1 cellular context compared by ENCODE assay signal in the genomic region with DNA sequence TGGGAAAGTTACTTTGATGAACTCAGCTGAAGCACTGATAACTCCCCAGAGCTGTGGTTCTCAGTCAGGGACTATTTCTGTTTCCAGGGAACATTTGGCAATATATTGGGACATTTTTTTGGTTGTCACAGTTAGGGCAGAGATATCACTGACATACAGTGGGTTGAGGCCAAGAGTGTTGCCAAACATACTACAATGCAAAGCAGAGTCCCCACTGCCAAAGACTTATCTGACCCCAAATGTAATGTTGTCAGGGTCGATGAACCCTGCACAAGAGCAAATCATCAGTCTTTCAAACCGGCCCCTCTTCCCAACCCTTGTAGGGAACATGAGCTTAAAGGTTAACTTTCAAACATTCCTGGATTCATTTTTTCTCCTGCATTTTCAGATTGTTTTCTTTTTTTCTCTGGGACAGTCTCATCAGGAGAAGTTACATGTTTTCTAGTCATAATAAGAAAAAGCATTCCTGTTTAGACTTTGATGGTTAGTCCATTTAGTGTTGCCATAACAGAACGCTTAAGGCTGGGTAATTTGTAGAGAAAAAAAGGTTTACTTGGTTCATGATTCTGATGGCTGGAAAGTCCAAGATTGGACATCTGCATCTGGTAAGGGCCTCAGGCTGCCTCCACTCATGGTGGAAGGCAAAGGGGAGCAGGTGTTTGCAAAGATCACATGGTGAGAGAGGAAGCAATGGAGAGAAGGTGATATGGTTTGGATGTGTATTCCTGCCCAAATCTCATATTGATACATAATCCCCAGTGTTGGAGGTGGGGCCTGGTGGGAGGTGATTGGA.
A peak's percentile ranks its signal among the peaks of the same experiment; 100 is the strongest.
TF ChIP-seq lines count a peak whose summit lies in the region.

No MANE protein-coding gene starts in this region.

TF ChIP-seq in HepG2, 621 proteins besides CTCF, POLR2A, EP300 and RAD21 (continues in another document):
- TF ChIP-seq ISL2 (CRISPR knock-in tag; IDR thresholded peaks at IDR 0.05): 0 out of 2 replicates have a peak, but pooled peaks have one; percentile 42
- peak; percentile 79; the same call in 1 of the 2 replicates for TF ChIP-seq RXRA (CRISPR knock-in tag; IDR thresholded peaks at IDR 0.05)
- TF ChIP-seq CEBPB (IDR thresholded peaks at IDR 0.05; ENCODE audit: borderline replicate concordance, low read depth, low read length): peak; percentile 5; the same call in 1 of the 2 replicates
- TF ChIP-seq KLF16 (CRISPR knock-in tag; IDR thresholded peaks at IDR 0.05): no peak
- TF ChIP-seq, protein P1, sequence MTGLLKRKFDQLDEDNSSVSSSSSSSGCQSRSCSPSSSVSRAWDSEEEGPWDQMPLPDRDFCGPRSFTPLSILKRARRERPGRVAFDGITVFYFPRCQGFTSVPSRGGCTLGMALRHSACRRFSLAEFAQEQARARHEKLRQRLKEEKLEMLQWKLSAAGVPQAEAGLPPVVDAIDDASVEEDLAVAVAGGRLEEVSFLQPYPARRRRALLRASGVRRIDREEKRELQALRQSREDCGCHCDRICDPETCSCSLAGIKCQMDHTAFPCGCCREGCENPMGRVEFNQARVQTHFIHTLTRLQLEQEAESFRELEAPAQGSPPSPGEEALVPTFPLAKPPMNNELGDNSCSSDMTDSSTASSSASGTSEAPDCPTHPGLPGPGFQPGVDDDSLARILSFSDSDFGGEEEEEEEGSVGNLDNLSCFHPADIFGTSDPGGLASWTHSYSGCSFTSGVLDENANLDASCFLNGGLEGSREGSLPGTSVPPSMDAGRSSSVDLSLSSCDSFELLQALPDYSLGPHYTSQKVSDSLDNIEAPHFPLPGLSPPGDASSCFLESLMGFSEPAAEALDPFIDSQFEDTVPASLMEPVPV (CRISPR knock-in tag; IDR thresholded peaks at IDR 0.05): no peak
- TF ChIP-seq SOX13 (IDR thresholded peaks at IDR 0.05): no peak
- peak in 1 of 2 experiments; percentile 67; a peak in 2 of 4 replicates for TF ChIP-seq SOX13 (CRISPR knock-in tag; conservative IDR thresholded peaks at IDR 0.05 in 1 of 2, IDR thresholded peaks at IDR 0.05 in 1 of 2)
- TF ChIP-seq MTERF4 (CRISPR knock-in tag; IDR thresholded peaks at IDR 0.05): no peak
- TF ChIP-seq FOXM1 (CRISPR knock-in tag; IDR thresholded peaks at IDR 0.05): no peak
- TF ChIP-seq NR2C2 (CRISPR knock-in tag; IDR thresholded peaks at IDR 0.05; ENCODE audit: borderline replicate concordance): no peak
- 0 out of 2 replicates have a peak, but pooled peaks have one; percentile 21 for TF ChIP-seq HNF1A (IDR thresholded peaks at IDR 0.05; ENCODE audit: low read depth)
- no peak for TF ChIP-seq HNF1A (CRISPR knock-in tag; IDR thresholded peaks at IDR 0.05; ENCODE audit: borderline replicate concordance)
- peak; percentile 32; the same call in 1 of the 2 replicates for TF ChIP-seq CHD4 (IDR thresholded peaks at IDR 0.05; ENCODE audit: borderline replicate concordance, low read length)
- TF ChIP-seq ZNF350 (CRISPR knock-in tag; IDR thresholded peaks at IDR 0.05; ENCODE audit: borderline replicate concordance, low read depth): no peak
- TF ChIP-seq ZNF10 (CRISPR knock-in tag; IDR thresholded peaks at IDR 0.05; ENCODE audit: borderline replicate concordance, low read depth): no peak
- TF ChIP-seq DNMT3B (CRISPR knock-in tag; conservative IDR thresholded peaks at IDR 0.05): no peak
- peak; percentile 74 for TF ChIP-seq RXRB (CRISPR knock-in tag; IDR thresholded peaks at IDR 0.05; ENCODE audit: borderline replicate concordance)
- no peak for TF ChIP-seq FOXA3 (CRISPR knock-in tag; IDR thresholded peaks at IDR 0.05)
- TF ChIP-seq GATAD2A (CRISPR knock-in tag; IDR thresholded peaks at IDR 0.05): 0 out of 2 replicates have a peak, but pooled peaks have one; percentile 28
- TF ChIP-seq RFXANK (CRISPR knock-in tag; IDR thresholded peaks at IDR 0.05): no peak
- TF ChIP-seq ZNF12 (CRISPR knock-in tag; IDR thresholded peaks at IDR 0.05): no peak
- TF ChIP-seq BCL6 (CRISPR knock-in tag; IDR thresholded peaks at IDR 0.05): peak; percentile 24; the same call in 1 of the 2 replicates
- no peak for TF ChIP-seq NFE2L1 (CRISPR knock-in tag; IDR thresholded peaks at IDR 0.05; ENCODE audit: borderline replicate concordance)
- TF ChIP-seq AKAP8 (CRISPR knock-in tag; IDR thresholded peaks at IDR 0.05): no peak
- no peak for TF ChIP-seq ZNF33A (CRISPR knock-in tag; IDR thresholded peaks at IDR 0.05; ENCODE audit: borderline replicate concordance)
- TF ChIP-seq, protein P2, sequence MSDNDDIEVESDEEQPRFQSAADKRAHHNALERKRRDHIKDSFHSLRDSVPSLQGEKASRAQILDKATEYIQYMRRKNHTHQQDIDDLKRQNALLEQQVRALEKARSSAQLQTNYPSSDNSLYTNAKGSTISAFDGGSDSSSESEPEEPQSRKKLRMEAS (IDR thresholded peaks at IDR 0.05): 0 out of 2 replicates have a peak, but pooled peaks have one; percentile 21
- 0 out of 2 replicates have a peak, but pooled peaks have one; percentile 16 for TF ChIP-seq AHDC1 (CRISPR knock-in tag; IDR thresholded peaks at IDR 0.05; ENCODE audit: borderline replicate concordance)
- TF ChIP-seq NFKBIZ (CRISPR knock-in tag; IDR thresholded peaks at IDR 0.05): no peak
- TF ChIP-seq PHF21A (CRISPR knock-in tag; IDR thresholded peaks at IDR 0.05): no peak
- TF ChIP-seq E2F1 (CRISPR knock-in tag; IDR thresholded peaks at IDR 0.05): no peak
- TF ChIP-seq SOX6 (IDR thresholded peaks at IDR 0.05): no peak
- peak; percentile 68 for TF ChIP-seq SOX6 (CRISPR knock-in tag; IDR thresholded peaks at IDR 0.05)
- TF ChIP-seq RFXAP (CRISPR knock-in tag; IDR thresholded peaks at IDR 0.05; ENCODE audit: borderline replicate concordance): no peak
- peak; percentile 100 for TF ChIP-seq ZNF564 (CRISPR knock-in tag; IDR thresholded peaks at IDR 0.05)
- TF ChIP-seq, protein P3, sequence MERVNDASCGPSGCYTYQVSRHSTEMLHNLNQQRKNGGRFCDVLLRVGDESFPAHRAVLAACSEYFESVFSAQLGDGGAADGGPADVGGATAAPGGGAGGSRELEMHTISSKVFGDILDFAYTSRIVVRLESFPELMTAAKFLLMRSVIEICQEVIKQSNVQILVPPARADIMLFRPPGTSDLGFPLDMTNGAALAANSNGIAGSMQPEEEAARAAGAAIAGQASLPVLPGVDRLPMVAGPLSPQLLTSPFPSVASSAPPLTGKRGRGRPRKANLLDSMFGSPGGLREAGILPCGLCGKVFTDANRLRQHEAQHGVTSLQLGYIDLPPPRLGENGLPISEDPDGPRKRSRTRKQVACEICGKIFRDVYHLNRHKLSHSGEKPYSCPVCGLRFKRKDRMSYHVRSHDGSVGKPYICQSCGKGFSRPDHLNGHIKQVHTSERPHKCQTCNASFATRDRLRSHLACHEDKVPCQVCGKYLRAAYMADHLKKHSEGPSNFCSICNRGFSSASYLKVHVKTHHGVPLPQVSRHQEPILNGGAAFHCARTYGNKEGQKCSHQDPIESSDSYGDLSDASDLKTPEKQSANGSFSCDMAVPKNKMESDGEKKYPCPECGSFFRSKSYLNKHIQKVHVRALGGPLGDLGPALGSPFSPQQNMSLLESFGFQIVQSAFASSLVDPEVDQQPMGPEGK (CRISPR knock-in tag; IDR thresholded peaks at IDR 0.05): 0 out of 2 replicates have a peak, but pooled peaks have one; percentile 35
- peak; percentile 24; the same call in 1 of the 2 replicates for TF ChIP-seq RARA (CRISPR knock-in tag; IDR thresholded peaks at IDR 0.05)
- peak; percentile 51; the same call in 1 of the 2 replicates for TF ChIP-seq HNF4G (IDR thresholded peaks at IDR 0.05; ENCODE audit: borderline replicate concordance, low read depth, low read length)
- TF ChIP-seq HNF4G (CRISPR knock-in tag; IDR thresholded peaks at IDR 0.05; ENCODE audit: borderline replicate concordance, low read depth): no peak
- peak; percentile 68 for TF ChIP-seq HNF4A (CRISPR knock-in tag; IDR thresholded peaks at IDR 0.05)
